In the genomic region with DNA sequence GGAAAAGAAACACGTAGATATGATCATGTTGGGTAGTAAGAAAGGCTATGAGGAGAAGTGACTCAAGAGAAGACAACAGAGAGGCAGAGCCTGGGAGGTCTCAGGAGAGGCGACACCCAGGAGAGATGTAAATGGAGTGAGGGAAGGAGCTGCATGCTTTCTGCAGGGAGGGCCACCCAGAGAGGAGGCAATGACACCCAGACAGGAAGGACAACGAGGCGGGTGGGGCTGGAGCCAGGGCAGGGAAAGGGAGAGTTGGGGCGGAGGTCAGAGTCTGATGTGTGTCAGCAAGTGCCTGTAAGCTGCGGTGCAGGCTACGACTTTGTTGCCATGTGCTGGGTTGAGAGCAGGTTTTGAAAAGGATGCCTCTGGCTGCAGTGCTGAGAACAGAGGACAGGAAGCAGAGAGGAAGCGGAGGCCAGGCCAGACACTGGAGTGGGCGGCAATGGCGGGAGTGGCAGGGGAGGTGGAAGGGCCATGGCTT, we compare ENCODE assay signal across 13 cellular contexts. TPM values are rescaled to one million over a fixed set of nuclear protein-coding genes. Genes with fewer than 3 reads are reported as not detected.
DNase-seq lines count a peak whose midpoint lies in the region; ATAC-seq and TF ChIP-seq lines count a peak whose summit lies in the region.
"Had no signal": no experiment of that assay in that cellular context is flagged by ENCODE, and none has a peak within 500 bp of the region (broad histone marks: within the 10 kb centered on the region; RNA-seq: fewer than 3 reads in every experiment).

No MANE protein-coding gene starts in this region.

- TF ChIP-seq POLR2A in suprapubic skin (IDR thresholded peaks at IDR 0.05) (no peak), esophagus squamous epithelium (IDR thresholded peaks at IDR 0.05) (no peak)

- peaks cover 29% of the 10 kb centered on the region for H3K4me1 Mint-ChIP-seq in activated CD4-positive, alpha-beta T cell treated with anti-CD3 and anti-CD28 coated beads for 36 hours

- H3K27me3 ChIP-seq in suprapubic skin (no peaks in the 10 kb centered on the region), esophagus squamous epithelium (no peaks in the 10 kb centered on the region)

- peaks cover 2% of the 10 kb centered on the region for H3K9me3 Mint-ChIP-seq in activated CD4-positive, alpha-beta T cell treated with anti-CD3 and anti-CD28 coated beads for 36 hours (ENCODE audit: low read depth)

- intact Hi-C loops in activated CD4-positive, alpha-beta T cell treated with anti-CD3 and anti-CD28 coated beads for 36 hours (cut with DNase I, micrococcal nuclease): no loop called here
- intact Hi-C loops in esophagus squamous epithelium (cut with DNase I): no loop called here

- peak; percentile 20 for ATAC-seq in activated CD4-positive, alpha-beta T cell treated with anti-CD3 and anti-CD28 coated beads for 36 hours
- ATAC-seq in HG03025 (IDR thresholded peaks at IDR 0.05; ENCODE audit: low FRiP score, unreplicated experiment): no peak

- CTCF ChIA-PET in activated CD4-positive, alpha-beta T cell treated with anti-CD3 and anti-CD28 coated beads for 36 hours (lab: Charles Lee): interaction anchor here (1.0 kb wide), 1 partner anchor 71 kb away, joined by 3 read pairs; no protein-coding TSS in a partner anchor

- no peaks in the 10 kb centered on the region for H3K9me3 ChIP-seq in suprapubic skin
- H3K9me3 ChIP-seq in esophagus squamous epithelium: no peaks in the 10 kb centered on the region

- no peak overlapping the region for H3K4me3 Mint-ChIP-seq in activated CD4-positive, alpha-beta T cell treated with anti-CD3 and anti-CD28 coated beads for 36 hours
- H3K4me3 Mint-ChIP-seq: H9 had no signal

- H3K27me3 Mint-ChIP-seq in activated CD4-positive, alpha-beta T cell treated with anti-CD3 and anti-CD28 coated beads for 36 hours: peaks cover 2% of the 10 kb centered on the region

- H3K27ac Mint-ChIP-seq in activated CD4-positive, alpha-beta T cell treated with anti-CD3 and anti-CD28 coated beads for 36 hours: no peak overlapping the region
- H3K27ac Mint-ChIP-seq: H9 had no signal

- no peaks in the 10 kb centered on the region for H3K36me3 ChIP-seq in suprapubic skin
- H3K36me3 ChIP-seq in esophagus squamous epithelium: no peaks in the 10 kb centered on the region

- TF ChIP-seq CTCF in suprapubic skin (IDR thresholded peaks at IDR 0.05) (no peak), esophagus squamous epithelium (IDR thresholded peaks at IDR 0.05) (no peak)

- 55% methylated on average over 10 of the region's 10 CpGs for WGBS in suprapubic skin
- 72 to 74% methylated on average over 10 of the region's 10 CpGs for WGBS in esophagus squamous epithelium, 2 donors

- peak; percentile 34 for DNase-seq in activated CD4-positive, alpha-beta T cell treated with anti-CD3 and anti-CD28 coated beads for 36 hours
- no peak for DNase-seq in activated CD4-positive, alpha-beta T cell treated with anti-CD3 and anti-CD28 coated beads, Interleukin-2, amount 50 U/mL, for 4 hours
- peak; percentile 24 to 40 for DNase-seq in activated T-cell treated with anti-CD3 and anti-CD28 coated beads, Interleukin-2, amount 50 U/mL, for 48 hours
- DNase-seq in iris pigment epithelial cell (ENCODE audit: low read depth) (peak; percentile 47), suprapubic skin (ENCODE audit: low spot score in 2 of 2) (no peak), esophagus squamous epithelium (lab: John Stamatoyannopoulos, UW) (no peak)
- no peak for DNase-seq in stimulated activated CD4-positive, alpha-beta T cell treated with anti-CD3 and anti-CD28 coated beads, Interleukin-4, amount 100 ng/mL, for 1 hour
- DNase-seq: H9, NCI-H2081 treated with DMSO at 0.1 percent for 48 hours, T-helper 1 cell had no signal

- H3K4me3 ChIP-seq in suprapubic skin (no peak overlapping the region), esophagus squamous epithelium (no peak overlapping the region)

- H3K4me1 ChIP-seq in suprapubic skin (peaks cover 31% of the 10 kb centered on the region), esophagus squamous epithelium (peaks cover 0 to 44% (median 15%) of the 10 kb centered on the region in 3 donors)

- no peaks in the 10 kb centered on the region for H3K36me3 Mint-ChIP-seq in activated CD4-positive, alpha-beta T cell treated with anti-CD3 and anti-CD28 coated beads for 36 hours (ENCODE audit: low read depth)

- peak overlapping the region; percentile 70 for H3K27ac ChIP-seq in suprapubic skin
- H3K27ac ChIP-seq in esophagus squamous epithelium: no peak overlapping the region
- H3K27ac ChIP-seq: KMS-11 had no signal

- TF ChIP-seq EP300 in suprapubic skin (IDR thresholded peaks at IDR 0.05): no peak

- POLR2A ChIA-PET in activated CD4-positive, alpha-beta T cell treated with anti-CD3 and anti-CD28 coated beads for 36 hours (lab: Charles Lee): no interaction called here

RNA-seq across cellular contexts. Expression of gene SLC1A7, which starts 31.3 kb away (rescaled TPM):
- total RNA-seq in activated CD4-positive, alpha-beta T cell treated with anti-CD3 and anti-CD28 coated beads for 36 hours: not detected
- total RNA-seq in suprapubic skin (not detected), esophagus squamous epithelium (under 1 TPM in 1 of 4 donors, not detected in 3; 0.57 TPM)
- total RNA-seq: A172, H9 had no signal

RNA-seq across cellular contexts. Expression of gene PODN, which starts 49.1 kb away (rescaled TPM):
- not detected for total RNA-seq in activated CD4-positive, alpha-beta T cell treated with anti-CD3 and anti-CD28 coated beads for 36 hours
- total RNA-seq in suprapubic skin (10 to 100 TPM; 13.9 to 32.8 (median 19.8) TPM), esophagus squamous epithelium (100 to 1,000 TPM in 1 of 4 donors, 10 to 100 TPM in 2, 1 to 10 TPM in 1; 5.1 to 107 (median 19.0) TPM)
- total RNA-seq: A172 had no signal

Comparison
In these comparisons a context has a peak if more than half of its experiments do, and no peak if none do; other contexts are left out.
1. DNase-seq: peak in activated CD4-positive, alpha-beta T cell treated with anti-CD3 and anti-CD28 coated beads for 36 hours (single experiment), activated T-cell treated with anti-CD3 and anti-CD28 coated beads, Interleukin-2, amount 50 U/mL, for 48 hours (2 of 2) and iris pigment epithelial cell (single experiment); none in activated CD4-positive, alpha-beta T cell treated with anti-CD3 and anti-CD28 coated beads, Interleukin-2, amount 50 U/mL, for 4 hours (0 of 2), suprapubic skin (0 of 2), esophagus squamous epithelium (single experiment) and stimulated activated CD4-positive, alpha-beta T cell treated with anti-CD3 and anti-CD28 coated beads, Interleukin-4, amount 100 ng/mL, for 1 hour (single experiment).
2. RNA of gene PODN, which starts 49.1 kb away (total RNA-seq): 5.1 to 107 TPM in esophagus squamous epithelium and 13.9 to 32.8 TPM in suprapubic skin; not detected in activated CD4-positive, alpha-beta T cell treated with anti-CD3 and anti-CD28 coated beads for 36 hours; every median in the first group is over 4 times any median in the second.